Comparison of ENCODE assay signal across 9 cellular contexts in genomic region chr16:86508947-86509758, GRCh38. TPM values are rescaled to one million over a fixed set of nuclear protein-coding genes. Genes with fewer than 3 reads are reported as not detected.
A peak's percentile ranks its signal among the peaks of the same experiment; 100 is the strongest.
DNase-seq lines count a peak whose midpoint lies in the region; ATAC-seq and TF ChIP-seq lines count a peak whose summit lies in the region.
"Had no signal": no experiment of that assay in that cellular context is flagged by ENCODE, and none has a peak within 500 bp of the region (broad histone marks: within the 10 kb centered on the region; RNA-seq: fewer than 3 reads in every experiment).

No MANE protein-coding gene starts in this region.

- no peak for DNase-seq in CD8-positive, alpha-beta T cell
- DNase-seq in HuH-7.5 (ENCODE audit: low spot score) (peak; percentile 77), astrocyte of the spinal cord (ENCODE audit: low read depth, low spot score) (peak; percentile 78), iris pigment epithelial cell (ENCODE audit: low read depth) (peak; percentile 94), NCI-H1694 treated with DMSO at 0.1 percent for 48 hours (lab: John Stamatoyannopoulos, UW) (no peak), NCI-H2171 treated with DMSO at 0.1 percent for 48 hours (lab: John Stamatoyannopoulos, UW) (no peak), SIG-M5 treated with dmso at 0.1 percent for 504 hours (lab: John Stamatoyannopoulos, UW; ENCODE audit: unreplicated experiment) (no peak)
- no peak for DNase-seq in stimulated activated naive B cell treated with anti-CD40 and anti-IgM and Interleukin-4, amounts not matched to agents 10 μg/mL and 1 μg/mL and 100 μg/mL, for 72 hours

- peaks cover 4% of the 10 kb centered on the region for H3K4me1 ChIP-seq in CD8-positive, alpha-beta T cell (ENCODE audit: insufficient read depth, low read length)

- CTCF ChIA-PET in CD8-positive, alpha-beta T cell (lab: Charles Lee), result no interaction called here

- intact Hi-C loops in CD8-positive, alpha-beta T cell (cut with DNase I, micrococcal nuclease), result no loop called here

- no peaks in the 10 kb centered on the region for H3K36me3 Mint-ChIP-seq in CD8-positive, alpha-beta T cell
- peaks cover 6 to 9% of the 10 kb centered on the region in 2 donors for H3K36me3 Mint-ChIP-seq in stimulated activated naive B cell treated with anti-CD40 and anti-IgM and Interleukin-4, amounts not matched to agents 10 μg/mL and 1 μg/mL and 100 μg/mL, for 72 hours

- H3K9me3 ChIP-seq in CD8-positive, alpha-beta T cell (ENCODE audit: low read length), result no peaks in the 10 kb centered on the region

- POLR2A ChIA-PET in CD8-positive, alpha-beta T cell (lab: Charles Lee), result no interaction called here

- H3K36me3 ChIP-seq in CD8-positive, alpha-beta T cell (ENCODE audit: insufficient read depth, low read length), result no peaks in the 10 kb centered on the region

- TF ChIP-seq CTCF in CD8-positive, alpha-beta T cell (IDR thresholded peaks at IDR 0.05), result no peak
- peak; percentile 3 for TF ChIP-seq CTCF in astrocyte of the spinal cord (IDR thresholded peaks at IDR 0.05; ENCODE audit: low read depth, low read length)

- in situ Hi-C loops in astrocyte of the spinal cord (cut with HindIII; ENCODE audit: low sequenced_read_pairs), result no loop called here

- ATAC-seq in CD8-positive, alpha-beta T cell, result no peak
- ATAC-seq in stimulated activated naive B cell treated with anti-CD40 and anti-IgM and Interleukin-4, amounts not matched to agents 10 μg/mL and 1 μg/mL and 100 μg/mL, for 72 hours (replicated peaks), result peak; percentile 66 to 68

- no peak overlapping the region for H3K27ac ChIP-seq in CD8-positive, alpha-beta T cell (ENCODE audit: low read depth, low read length)
- H3K27ac ChIP-seq: KMS-11 had no signal

- H3K9me3 Mint-ChIP-seq in CD8-positive, alpha-beta T cell, result no peaks in the 10 kb centered on the region
- no peaks in the 10 kb centered on the region for H3K9me3 Mint-ChIP-seq in stimulated activated naive B cell treated with anti-CD40 and anti-IgM and Interleukin-4, amounts not matched to agents 10 μg/mL and 1 μg/mL and 100 μg/mL, for 72 hours

- peaks cover 56% of the 10 kb centered on the region for H3K27me3 Mint-ChIP-seq in CD8-positive, alpha-beta T cell (ENCODE audit: low read depth)
- peaks cover 62 to 78% of the 10 kb centered on the region in 2 donors for H3K27me3 Mint-ChIP-seq in stimulated activated naive B cell treated with anti-CD40 and anti-IgM and Interleukin-4, amounts not matched to agents 10 μg/mL and 1 μg/mL and 100 μg/mL, for 72 hours

- H3K4me3 Mint-ChIP-seq in CD8-positive, alpha-beta T cell, result peak overlapping the region; percentile 77
- H3K4me3 Mint-ChIP-seq in stimulated activated naive B cell treated with anti-CD40 and anti-IgM and Interleukin-4, amounts not matched to agents 10 μg/mL and 1 μg/mL and 100 μg/mL, for 72 hours, result peak overlapping the region; percentile 83 to 87

- H3K4me3 ChIP-seq in CD8-positive, alpha-beta T cell (ENCODE audit: low read depth, low read length), result no peak overlapping the region
- peak overlapping the region; percentile 36 for H3K4me3 ChIP-seq in astrocyte of the spinal cord (ENCODE audit: low read depth, low read length)

- no peak overlapping the region for H3K27ac Mint-ChIP-seq in CD8-positive, alpha-beta T cell
- H3K27ac Mint-ChIP-seq in stimulated activated naive B cell treated with anti-CD40 and anti-IgM and Interleukin-4, amounts not matched to agents 10 μg/mL and 1 μg/mL and 100 μg/mL, for 72 hours, result peak overlapping the region; percentile 91

- H3K27me3 ChIP-seq in CD8-positive, alpha-beta T cell (ENCODE audit: insufficient read depth, low read length), result peaks cover 11% of the 10 kb centered on the region

- peaks cover 28% of the 10 kb centered on the region for H3K4me1 Mint-ChIP-seq in CD8-positive, alpha-beta T cell (ENCODE audit: low read depth)
- peaks cover 36 to 74% of the 10 kb centered on the region in 2 donors for H3K4me1 Mint-ChIP-seq in stimulated activated naive B cell treated with anti-CD40 and anti-IgM and Interleukin-4, amounts not matched to agents 10 μg/mL and 1 μg/mL and 100 μg/mL, for 72 hours

RNA-seq across cellular contexts. Expression of gene FOXF1, which starts 1.2 kb away (rescaled TPM):
- total RNA-seq in CD8-positive, alpha-beta T cell, result not detected

RNA-seq across cellular contexts. Expression of gene MTHFSD, which starts 45.9 kb away (rescaled TPM):
- total RNA-seq in CD8-positive, alpha-beta T cell, result 1 to 10 TPM; 6.2 to 7.8 TPM

RNA-seq across cellular contexts. Expression of gene FOXC2, which starts 57.5 kb away (rescaled TPM):
- total RNA-seq in CD8-positive, alpha-beta T cell, result under 1 TPM in 1 of 2 experiments, not detected in 1; 0.16 TPM

Comparison
In these comparisons a context has a peak if more than half of its experiments do, and no peak if none do; other contexts are left out.
1. DNase-seq: peak in HuH-7.5 (single experiment), astrocyte of the spinal cord (single experiment) and iris pigment epithelial cell (single experiment); none in CD8-positive, alpha-beta T cell (0 of 7), stimulated activated naive B cell treated with anti-CD40 and anti-IgM and Interleukin-4, amounts not matched to agents 10 μg/mL and 1 μg/mL and 100 μg/mL, for 72 hours (single experiment), NCI-H1694 treated with DMSO at 0.1 percent for 48 hours (single experiment), NCI-H2171 treated with DMSO at 0.1 percent for 48 hours (single experiment) and SIG-M5 treated with dmso at 0.1 percent for 504 hours (single experiment).